In the genomic region with DNA sequence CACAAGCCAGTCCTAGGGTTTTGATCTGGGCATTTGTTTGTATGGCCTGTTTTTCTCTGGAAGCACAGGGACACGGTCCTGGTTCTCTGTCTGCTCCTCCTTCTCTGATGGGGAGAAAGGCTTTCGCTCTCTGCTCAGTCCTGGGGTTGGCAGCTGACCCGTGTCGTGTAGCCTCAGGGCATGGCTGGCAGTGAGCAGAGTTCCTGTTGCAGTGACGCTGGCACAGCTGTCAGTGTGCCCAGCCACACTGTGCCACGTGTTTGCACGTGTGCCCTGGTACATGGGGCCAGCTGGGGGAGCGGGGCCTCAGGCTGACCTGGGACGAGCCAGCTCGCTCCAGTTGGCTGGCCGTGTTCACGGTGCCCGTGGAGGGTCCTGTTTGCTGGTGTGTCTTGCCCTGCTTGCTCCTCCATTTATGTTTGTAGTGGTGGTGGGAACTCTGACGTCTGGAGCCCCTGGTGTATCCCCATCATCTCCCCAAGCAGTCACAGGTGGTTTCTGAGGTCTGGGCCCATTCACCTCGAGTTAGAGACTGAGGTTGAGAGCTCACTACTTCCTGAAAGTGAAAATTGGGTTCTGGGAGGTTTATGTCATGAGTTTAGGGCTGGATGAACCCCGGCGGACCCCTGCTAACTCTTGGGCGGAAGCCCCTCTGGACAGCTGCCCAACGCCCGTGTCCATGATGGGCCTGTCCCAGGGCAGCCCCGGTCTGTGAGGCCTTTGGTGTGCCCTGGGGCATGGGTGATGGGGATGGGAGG, we compare ENCODE assay signal across 1 cellular context.
TF ChIP-seq lines count a peak whose summit lies in the region.

No MANE protein-coding gene starts in this region.

TF ChIP-seq in HepG2, 621 proteins besides CTCF, POLR2A, EP300 and RAD21:
- TF ChIP-seq CBX5 (CRISPR knock-in tag; IDR thresholded peaks at IDR 0.05; ENCODE audit: borderline replicate concordance) (no peak), ZNF367 (CRISPR knock-in tag; IDR thresholded peaks at IDR 0.05; ENCODE audit: borderline replicate concordance) (no peak), TOE1 (CRISPR knock-in tag; IDR thresholded peaks at IDR 0.05) (no peak), AGO2 (optimal IDR thresholded peaks at IDR 0.05; ENCODE audit: low read depth, low read length) (peak; percentile 37), POGZ (CRISPR knock-in tag; IDR thresholded peaks at IDR 0.05) (no peak), RBFOX2 (IDR thresholded peaks at IDR 0.05; ENCODE audit: low read depth, low read length) (peak; percentile 56), ZNF333 (CRISPR knock-in tag; IDR thresholded peaks at IDR 0.05; ENCODE audit: borderline replicate concordance) (no peak)
- TF ChIP-seq, protein P1, sequence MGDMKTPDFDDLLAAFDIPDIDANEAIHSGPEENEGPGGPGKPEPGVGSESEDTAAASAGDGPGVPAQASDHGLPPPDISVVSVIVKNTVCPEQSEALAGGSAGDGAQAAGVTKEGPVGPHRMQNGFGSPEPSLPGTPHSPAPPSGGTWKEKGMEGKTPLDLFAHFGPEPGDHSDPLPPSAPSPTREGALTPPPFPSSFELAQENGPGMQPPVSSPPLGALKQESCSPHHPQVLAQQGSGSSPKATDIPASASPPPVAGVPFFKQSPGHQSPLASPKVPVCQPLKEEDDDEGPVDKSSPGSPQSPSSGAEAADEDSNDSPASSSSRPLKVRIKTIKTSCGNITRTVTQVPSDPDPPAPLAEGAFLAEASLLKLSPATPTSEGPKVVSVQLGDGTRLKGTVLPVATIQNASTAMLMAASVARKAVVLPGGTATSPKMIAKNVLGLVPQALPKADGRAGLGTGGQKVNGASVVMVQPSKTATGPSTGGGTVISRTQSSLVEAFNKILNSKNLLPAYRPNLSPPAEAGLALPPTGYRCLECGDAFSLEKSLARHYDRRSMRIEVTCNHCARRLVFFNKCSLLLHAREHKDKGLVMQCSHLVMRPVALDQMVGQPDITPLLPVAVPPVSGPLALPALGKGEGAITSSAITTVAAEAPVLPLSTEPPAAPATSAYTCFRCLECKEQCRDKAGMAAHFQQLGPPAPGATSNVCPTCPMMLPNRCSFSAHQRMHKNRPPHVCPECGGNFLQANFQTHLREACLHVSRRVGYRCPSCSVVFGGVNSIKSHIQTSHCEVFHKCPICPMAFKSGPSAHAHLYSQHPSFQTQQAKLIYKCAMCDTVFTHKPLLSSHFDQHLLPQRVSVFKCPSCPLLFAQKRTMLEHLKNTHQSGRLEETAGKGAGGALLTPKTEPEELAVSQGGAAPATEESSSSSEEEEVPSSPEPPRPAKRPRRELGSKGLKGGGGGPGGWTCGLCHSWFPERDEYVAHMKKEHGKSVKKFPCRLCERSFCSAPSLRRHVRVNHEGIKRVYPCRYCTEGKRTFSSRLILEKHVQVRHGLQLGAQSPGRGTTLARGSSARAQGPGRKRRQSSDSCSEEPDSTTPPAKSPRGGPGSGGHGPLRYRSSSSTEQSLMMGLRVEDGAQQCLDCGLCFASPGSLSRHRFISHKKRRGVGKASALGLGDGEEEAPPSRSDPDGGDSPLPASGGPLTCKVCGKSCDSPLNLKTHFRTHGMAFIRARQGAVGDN (CRISPR knock-in tag; IDR thresholded peaks at IDR 0.05): 0 out of 2 replicates have a peak, but pooled peaks have one; percentile 10
